10 cellular contexts compared by ENCODE assay signal in genomic region chr1:24793762-24794161, GRCh38. TPM values are rescaled to one million over a fixed set of nuclear protein-coding genes. Genes with fewer than 3 reads are reported as not detected.
DNase-seq lines count a peak whose midpoint lies in the region; TF ChIP-seq lines count a peak whose summit lies in the region.
"Had no signal": no experiment of that assay in that cellular context is flagged by ENCODE, and none has a peak within 500 bp of the region (broad histone marks: within the 10 kb centered on the region; RNA-seq: fewer than 3 reads in every experiment).

No MANE protein-coding gene starts in this region.

- peaks cover 93% of the 10 kb centered on the region for H3K79me2 ChIP-seq in Karpas-422 (ENCODE audit: low read length)

- H3K36me3 ChIP-seq in Karpas-422 (ENCODE audit: insufficient read depth, low read length), result peaks cover 15% of the 10 kb centered on the region
- no peaks in the 10 kb centered on the region for H3K36me3 ChIP-seq in uterus

- H3K4me2 ChIP-seq in Karpas-422 (ENCODE audit: low read depth, low read length, poor library complexity, severe bottlenecking), result peak overlapping the region; percentile 46

- H3K4me1 Mint-ChIP-seq in mesothelial cell of epicardium, result peaks cover 17% of the 10 kb centered on the region
- H3K4me1 Mint-ChIP-seq: natural killer cell had no signal

- peaks cover 13% of the 10 kb centered on the region for H3K36me3 Mint-ChIP-seq in mesothelial cell of epicardium
- H3K36me3 Mint-ChIP-seq: natural killer cell had no signal

- DNase-seq in Karpas-422, result peak; percentile 38
- peak; percentile 28 to 55 for DNase-seq in dermis microvascular lymphatic vessel endothelial cell (ENCODE audit: low read depth in 2 of 2)
- no peak for DNase-seq in mesothelial cell of epicardium (ENCODE audit: low spot score in 2 of 2, unreplicated experiment in 2 of 2)
- no peak for DNase-seq in uterus
- DNase-seq in NCI-H1105 (lab: John Stamatoyannopoulos, UW), result no peak
- no peak for DNase-seq in NCI-H446 (lab: John Stamatoyannopoulos, UW)
- no peak for DNase-seq in stimulated activated CD4-positive, alpha-beta T cell treated with anti-CD3 and anti-CD28 coated beads, Interleukin-4, amount 100 ng/mL, for 1 hour
- DNase-seq: activated CD4-positive, CD25-positive, alpha-beta regulatory T cell; natural killer cell had no signal

- no peaks in the 10 kb centered on the region for H4K20me1 ChIP-seq in Karpas-422 (ENCODE audit: insufficient read depth, low read depth, low read length)

- H3K9me2 ChIP-seq in Karpas-422 (replicated peaks; ENCODE audit: insufficient read depth, low read length), result no peaks in the 10 kb centered on the region

- no peak overlapping the region for H3K9ac ChIP-seq in Karpas-422 (ENCODE audit: low read length)

- peak overlapping the region; percentile 37 for H3K27ac ChIP-seq in Karpas-422 (ENCODE audit: low read length)
- peak overlapping the region; percentile 68 to 90 for H3K27ac ChIP-seq in uterus

- H3K27ac Mint-ChIP-seq in mesothelial cell of epicardium, result peak overlapping the region; percentile 53
- H3K27ac Mint-ChIP-seq: activated naive CD4-positive, alpha-beta T cell treated with anti-CD3 and anti-CD28 coated beads, Interleukin-2, amount 50 U/mL, for 72 hours; natural killer cell had no signal

- no peak overlapping the region for H2AFZ ChIP-seq in Karpas-422 (ENCODE audit: low read length)

- peak in 1 of 2 donors; percentile 57 for TF ChIP-seq POLR2A in uterus (IDR thresholded peaks at IDR 0.05)

- intact Hi-C loops in uterus (cut with DNase I; ENCODE audit: low total_unique reads), result no loop called here

- H3K4me1 ChIP-seq in Karpas-422 (ENCODE audit: low read length) (peaks cover 21% of the 10 kb centered on the region), uterus (peaks cover 0 to 9% of the 10 kb centered on the region in 2 donors)

- no peaks in the 10 kb centered on the region for H3K27me3 ChIP-seq in Karpas-422 (ENCODE audit: low read length)
- no peaks in the 10 kb centered on the region for H3K27me3 ChIP-seq in uterus

- no peak overlapping the region for H3K4me3 ChIP-seq in Karpas-422 (ENCODE audit: low read length)
- H3K4me3 ChIP-seq in uterus, result no peak overlapping the region

- TF ChIP-seq CTCF in mesothelial cell of epicardium (IDR thresholded peaks at IDR 0.05; ENCODE audit: unreplicated experiment), result no peak
- no peak for TF ChIP-seq CTCF in uterus (IDR thresholded peaks at IDR 0.05)

- H3K9me3 ChIP-seq in Karpas-422 (ENCODE audit: low read length), result no peaks in the 10 kb centered on the region
- H3K9me3 ChIP-seq in uterus, result no peaks in the 10 kb centered on the region

- H3K27me3 Mint-ChIP-seq in mesothelial cell of epicardium (ENCODE audit: low read depth), result no peaks in the 10 kb centered on the region

- no peak overlapping the region for H3K4me3 Mint-ChIP-seq in mesothelial cell of epicardium
- H3K4me3 Mint-ChIP-seq: natural killer cell had no signal

- H3K9me3 Mint-ChIP-seq in mesothelial cell of epicardium, result peaks cover 11% of the 10 kb centered on the region
- H3K9me3 Mint-ChIP-seq: activated naive CD4-positive, alpha-beta T cell treated with anti-CD3 and anti-CD28 coated beads, Interleukin-2, amount 50 U/mL, for 72 hours; natural killer cell had no signal

RNA-seq across cellular contexts. Expression of gene CLIC4, which starts 48.5 kb away (rescaled TPM):
- 49.1 and 87.4 TPM in 2 replicates for total RNA-seq in Karpas-422 (2014; rRNA removed; shearing (Covaris generic); ENCODE audit: low replicate concordance)
- total RNA-seq in dermis microvascular lymphatic vessel endothelial cell (141 and 173 TPM in 2 replicates), mesothelial cell of epicardium (135 to 136 TPM (median 135 TPM) in 3 replicates), uterus (100 to 1,000 TPM; 294 to 434 (median 374) TPM)

Comparison
In these comparisons a context has a peak if more than half of its experiments do, and no peak if none do; other contexts are left out.
1. DNase-seq: peak in Karpas-422 (single experiment) and dermis microvascular lymphatic vessel endothelial cell (2 of 2); none in mesothelial cell of epicardium (0 of 2), uterus (0 of 2), NCI-H1105 (single experiment), NCI-H446 (0 of 2) and stimulated activated CD4-positive, alpha-beta T cell treated with anti-CD3 and anti-CD28 coated beads, Interleukin-4, amount 100 ng/mL, for 1 hour (single experiment).